ENCODE assay signal across 1 cellular context in genomic region chr5:149959406-149960236, GRCh38.
TF ChIP-seq lines count a peak whose summit lies in the region.

No MANE protein-coding gene starts in this region.

TF ChIP-seq in HCT116, 20 proteins besides CTCF, POLR2A, EP300 and RAD21:
- TF ChIP-seq EZH2phosphoT487 (IDR thresholded peaks at IDR 0.05; ENCODE audit: borderline replicate concordance) = no peak
- TF ChIP-seq ZBTB33 (IDR thresholded peaks at IDR 0.05; ENCODE audit: extremely low read depth, insufficient replicate concordance, low read length) = no peak
- TF ChIP-seq MAX (IDR thresholded peaks at IDR 0.05) = peak; percentile 59; the same call in 1 of the 2 replicates
- TF ChIP-seq SRF (IDR thresholded peaks at IDR 0.05; ENCODE audit: low read depth) = 0 out of 2 replicates have a peak, but pooled peaks have one; percentile 14
- no peak for TF ChIP-seq YY1 (IDR thresholded peaks at IDR 0.05; ENCODE audit: extremely low read depth, insufficient replicate concordance, low read depth, low read length)
- TF ChIP-seq POLR2AphosphoS5 (IDR thresholded peaks at IDR 0.05; ENCODE audit: low read depth, low read length) = no peak; the same call in 1 of the 2 replicates
- TF ChIP-seq ATF3 (IDR thresholded peaks at IDR 0.05) = no peak
- peak; percentile 71 for TF ChIP-seq CBX3 (IDR thresholded peaks at IDR 0.05; ENCODE audit: low read depth)
- no peak for TF ChIP-seq SIN3A (IDR thresholded peaks at IDR 0.05; ENCODE audit: low read depth)
- no peak for TF ChIP-seq EGR1 (IDR thresholded peaks at IDR 0.05; ENCODE audit: low read depth)
- no peak for TF ChIP-seq ZNF274 (IDR thresholded peaks at IDR 0.05; ENCODE audit: low read depth, low read length)
- peak; percentile 53; the same call in 1 of the 2 replicates for TF ChIP-seq FOSL1 (IDR thresholded peaks at IDR 0.05; ENCODE audit: low read depth)
- no peak for TF ChIP-seq CEBPB (IDR thresholded peaks at IDR 0.05; ENCODE audit: low read depth)
- no peak for TF ChIP-seq EZH2 (IDR thresholded peaks at IDR 0.05)
- no peak for TF ChIP-seq REST (IDR thresholded peaks at IDR 0.05; ENCODE audit: low read depth)
- TF ChIP-seq JUND (IDR thresholded peaks at IDR 0.05) = 0 out of 2 replicates have a peak, but pooled peaks have one; percentile 8
- TF ChIP-seq SP1 (IDR thresholded peaks at IDR 0.05; ENCODE audit: low read depth) = no peak
- TF ChIP-seq ELF1 (IDR thresholded peaks at IDR 0.05; ENCODE audit: borderline replicate concordance, low read depth) = no peak
- TF ChIP-seq ZFX (IDR thresholded peaks at IDR 0.05) = no peak
- no peak for TF ChIP-seq TCF7L2 (IDR thresholded peaks at IDR 0.05; ENCODE audit: borderline replicate concordance, extremely low read depth, insufficient read depth, insufficient read length)
TF ChIP-seq in HCT116: peak in this region for 5.
